In genomic region chr3:51974963-51975856, GRCh38 we compare ENCODE assay signal across 8 cellular contexts. TPM values are rescaled to one million over a fixed set of nuclear protein-coding genes. Genes with fewer than 3 reads are reported as not detected.
DNase-seq lines count a peak whose midpoint lies in the region; ATAC-seq and TF ChIP-seq lines count a peak whose summit lies in the region.

TSS of gene ABHD14A (plus strand) at chr3:51975064. CDS start at chr3:51975136, 72 bp downstream.

- H3K9me3 ChIP-seq in CD8-positive, alpha-beta memory T cell (ENCODE audit: low read length): no peaks in the 10 kb centered on the region
- H3K9me3 ChIP-seq in prostate gland: no peaks in the 10 kb centered on the region

- peak within 1 kb of the TSS; percentile 89 to 99 (median 95) for H3K4me3 Mint-ChIP-seq in CD8-positive, alpha-beta memory T cell
- peak within 1 kb of the TSS; percentile 90 to 95 (median 94) for H3K4me3 Mint-ChIP-seq in T-cell

- H3K36me3 ChIP-seq in CD8-positive, alpha-beta memory T cell (ENCODE audit: insufficient read depth, low read length): no peaks in the 10 kb centered on the region
- H3K36me3 ChIP-seq in prostate gland: no peaks in the 10 kb centered on the region

- CTCF ChIA-PET in CD8-positive, alpha-beta memory T cell (lab: Charles Lee): interaction anchor here (0.8 to 6.2 kb wide), 7 partner anchors 8 to 31 kb away, joined by 3 to 65 read pairs (median 13); partner anchors contain the start of genes ACY1, GPR62, PARP3 and RRP9
- CTCF ChIA-PET in T-cell (lab: Charles Lee): no interaction called here

- ATAC-seq in GM19468 (IDR thresholded peaks at IDR 0.05; ENCODE audit: extremely low read depth, unreplicated experiment): peak; percentile 37
- peak; percentile 76 to 80 (median 78) for ATAC-seq in T-cell (replicated peaks in 1 of 4)
- peak; percentile 82 for ATAC-seq in left ventricle myocardium superior
- ATAC-seq in HG03460 (IDR thresholded peaks at IDR 0.05; ENCODE audit: unreplicated experiment): no peak

- peak within 1 kb of the TSS; percentile 87 to 98 (median 94) for H3K27ac Mint-ChIP-seq in CD8-positive, alpha-beta memory T cell
- peak within 1 kb of the TSS; percentile 92 to 94 for H3K27ac Mint-ChIP-seq in T-cell

- peak within 1 kb of the TSS; percentile 97 for H3K4me3 ChIP-seq in CD8-positive, alpha-beta memory T cell (ENCODE audit: low read length)
- peak within 1 kb of the TSS; percentile 97 for H3K4me3 ChIP-seq in Jurkat, Clone E6-1 (ENCODE audit: low read length)
- peak within 1 kb of the TSS; percentile 54 to 67 for H3K4me3 ChIP-seq in prostate gland

- intact Hi-C loops in left ventricle myocardium superior (cut with micrococcal nuclease) (no loop called here), prostate gland (cut with DNase I) (loop anchor here (2.0 kb wide), 1 partner anchor 32 kb away; the partner anchor contains the start of gene PARP3)

- H3K36me3 Mint-ChIP-seq in CD8-positive, alpha-beta memory T cell: peaks cover 0 to 16% (median 0%) of the 10 kb centered on the region in 3 donors
- no peaks in the 10 kb centered on the region for H3K36me3 Mint-ChIP-seq in T-cell

- WGBS in prostate gland: 2% methylated on average over 37 of the region's 63 CpGs

- POLR2A ChIA-PET in CD8-positive, alpha-beta memory T cell (lab: Charles Lee): interaction anchor here (0.6 to 2.3 kb wide), 4 partner anchors 8 to 182 kb away, joined by 3 to 14 read pairs (median 4); partner anchors contain the start of genes ACY1, PARP3 and RRP9
- POLR2A ChIA-PET in T-cell (lab: Charles Lee): no interaction called here

- peak in 2 of 4 experiments; percentile 6 to 26 for TF ChIP-seq CTCF in prostate gland (IDR thresholded peaks at IDR 0.05)

- H3K4me1 ChIP-seq in CD8-positive, alpha-beta memory T cell (ENCODE audit: insufficient read depth, low read length): peaks cover 32% of the 10 kb centered on the region
- peaks cover 14% of the 10 kb centered on the region for H3K4me1 ChIP-seq in prostate gland (replicated peaks)

- H3K9me3 Mint-ChIP-seq in CD8-positive, alpha-beta memory T cell: no peaks in the 10 kb centered on the region
- no peaks in the 10 kb centered on the region for H3K9me3 Mint-ChIP-seq in T-cell

- H3K27me3 ChIP-seq in CD8-positive, alpha-beta memory T cell (ENCODE audit: insufficient read depth, low read length, poor library complexity, severe bottlenecking): no peaks in the 10 kb centered on the region
- no peaks in the 10 kb centered on the region for H3K27me3 ChIP-seq in prostate gland (replicated peaks; ENCODE audit: insufficient read depth)

- peak; percentile 67 to 84 (median 78) for DNase-seq in CD8-positive, alpha-beta memory T cell
- no peak for DNase-seq in Jurkat, Clone E6-1 (ENCODE audit: low read depth, low spot score)
- DNase-seq in T-cell (peak; percentile 33 to 74 (median 60)), left ventricle myocardium superior (peak; percentile 90), prostate gland (ENCODE audit: low spot score) (peak; percentile 59)

- TF ChIP-seq POLR2A in prostate gland (IDR thresholded peaks at IDR 0.05): peak; percentile 74

- H3K4me1 Mint-ChIP-seq in CD8-positive, alpha-beta memory T cell: peaks cover 25 to 50% (median 46%) of the 10 kb centered on the region in 3 donors
- H3K4me1 Mint-ChIP-seq in T-cell: peaks cover 40 to 58% (median 44%) of the 10 kb centered on the region in 3 donors

- peak within 1 kb of the TSS; percentile 83 for H3K27ac ChIP-seq in CD8-positive, alpha-beta memory T cell (ENCODE audit: low read depth, low read length)
- H3K27ac ChIP-seq in angular gyrus (ENCODE audit: low read depth, low read length) (peak within 1 kb of the TSS; percentile 95), prostate gland (peak within 1 kb of the TSS; percentile 90 to 91)

- H3K27me3 Mint-ChIP-seq in CD8-positive, alpha-beta memory T cell: no peaks in the 10 kb centered on the region
- H3K27me3 Mint-ChIP-seq in T-cell: no peaks in the 10 kb centered on the region

RNA-seq across cellular contexts. Expression of gene ABHD14A, which starts in this region (rescaled TPM):
- 10 to 100 TPM; 14.4 to 16.0 TPM for total RNA-seq in CD8-positive, alpha-beta memory T cell
- 117 TPM for polyA plus RNA-seq in CD8-positive, alpha-beta memory T cell
- polyA plus RNA-seq in Jurkat, Clone E6-1 (2012; ENCODE audit: insufficient read depth, insufficient read length): 20.5 TPM
- total RNA-seq in T-cell (10 to 100 TPM; 14.3 to 26.5 (median 20.8) TPM), left ventricle myocardium superior (27.0 TPM), prostate gland (10 to 100 TPM; 55.3 to 58.5 TPM)
